Comparison of ENCODE assay signal across 19 cellular contexts in genomic region chr3:169072494-169072893, GRCh38.
"Had no signal": no experiment of that assay in that cellular context is flagged by ENCODE, and none has a peak within 500 bp of the region (broad histone marks: within the 10 kb centered on the region; RNA-seq: fewer than 3 reads in every experiment).

No MANE protein-coding gene starts in this region.

- H3K36me3 Mint-ChIP-seq: activated naive CD4-positive, alpha-beta T cell treated with anti-CD3 and anti-CD28 coated beads, Interleukin-2, amount 50 U/mL, for 24 hours; stimulated activated effector memory CD8-positive, alpha-beta T cell treated with anti-CD3 and anti-CD28 coated beads, Interleukin-12 subunit alpha, Interleukin-12 subunit beta, amount 100 ng/mL, for 72 hours had no signal

- H3K27ac Mint-ChIP-seq: activated naive CD4-positive, alpha-beta T cell treated with anti-CD3 and anti-CD28 coated beads, Interleukin-2, amount 50 U/mL, for 24 hours; activated T-cell treated with anti-CD3 and anti-CD28 coated beads, Interleukin-2, amount 50 U/mL, for 24 hours; stimulated activated effector memory CD8-positive, alpha-beta T cell treated with anti-CD3 and anti-CD28 coated beads, Interleukin-12 subunit alpha, Interleukin-12 subunit beta, amount 100 ng/mL, for 72 hours; T-helper 2 cell treated with Interferon-gamma antibody and Interleukin-4, amounts not matched to agents 5 μg/mL and 100 μg/mL, for 36 hours had no signal

- H3K36me3 ChIP-seq: breast epithelium, esophagus muscularis mucosa, gastrocnemius medialis, heart right ventricle, left ventricle myocardium inferior, pancreas, thyroid gland, vagina had no signal

- DNase-seq: activated CD4-positive, alpha-beta T cell treated with anti-CD3 and anti-CD28 coated beads, Interleukin-2, amount 50 U/mL, for 4 hours; activated effector memory CD4-positive, alpha-beta T cell treated with Interleukin-2 at 50 U/mL for 16 hours; activated T-cell treated with anti-CD3 and anti-CD28 coated beads, Interleukin-2, amount 50 U/mL, for 24 hours; gastrocnemius medialis; heart right ventricle; kidney; left ventricle myocardium inferior; mesenchymal stem cell; pancreas; retina; thyroid gland had no signal

- H3K4me1 Mint-ChIP-seq: activated naive CD4-positive, alpha-beta T cell treated with anti-CD3 and anti-CD28 coated beads, Interleukin-2, amount 50 U/mL, for 24 hours; stimulated activated effector memory CD8-positive, alpha-beta T cell treated with anti-CD3 and anti-CD28 coated beads, Interleukin-12 subunit alpha, Interleukin-12 subunit beta, amount 100 ng/mL, for 72 hours had no signal

- ATAC-seq: activated CD4-positive, CD25-positive, alpha-beta regulatory T cell treated with anti-CD3 and anti-CD28 coated beads, Interleukin-2, amount 50 U/mL, for 24 hours; gastrocnemius medialis; heart right ventricle; pancreas; stimulated activated effector memory CD8-positive, alpha-beta T cell treated with anti-CD3 and anti-CD28 coated beads, Interleukin-12 subunit alpha, Interleukin-12 subunit beta, amount 100 ng/mL, for 72 hours had no signal

- FAIRE-seq: kidney, pancreas had no signal

- H3K27ac ChIP-seq: breast epithelium, esophagus muscularis mucosa, gastrocnemius medialis, heart right ventricle, left ventricle myocardium inferior, pancreas, skin epidermis, thyroid gland, vagina had no signal

- H3K27me3 Mint-ChIP-seq: activated naive CD4-positive, alpha-beta T cell treated with anti-CD3 and anti-CD28 coated beads, Interleukin-2, amount 50 U/mL, for 24 hours; activated T-cell treated with anti-CD3 and anti-CD28 coated beads, Interleukin-2, amount 50 U/mL, for 24 hours had no signal

- H3K4me3 Mint-ChIP-seq: activated naive CD4-positive, alpha-beta T cell treated with anti-CD3 and anti-CD28 coated beads, Interleukin-2, amount 50 U/mL, for 24 hours; activated T-cell treated with anti-CD3 and anti-CD28 coated beads, Interleukin-2, amount 50 U/mL, for 24 hours; stimulated activated effector memory CD8-positive, alpha-beta T cell treated with anti-CD3 and anti-CD28 coated beads, Interleukin-12 subunit alpha, Interleukin-12 subunit beta, amount 100 ng/mL, for 72 hours; T-helper 2 cell treated with Interferon-gamma antibody and Interleukin-4, amounts not matched to agents 5 μg/mL and 100 μg/mL, for 36 hours had no signal

- H3K4me3 ChIP-seq: breast epithelium, esophagus muscularis mucosa, gastrocnemius medialis, heart right ventricle, left ventricle myocardium inferior, pancreas, skin epidermis, thyroid gland, vagina had no signal

- H3K4me1 ChIP-seq: breast epithelium, esophagus muscularis mucosa, gastrocnemius medialis, heart right ventricle, left ventricle myocardium inferior, pancreas, thyroid gland, vagina had no signal

- H3K9me3 ChIP-seq: breast epithelium, esophagus muscularis mucosa, gastrocnemius medialis, heart right ventricle, left ventricle myocardium inferior, pancreas, thyroid gland, vagina had no signal

- H3K27me3 ChIP-seq: breast epithelium, esophagus muscularis mucosa, gastrocnemius medialis, heart right ventricle, pancreas, thyroid gland, vagina had no signal
